10 cellular contexts compared by ENCODE assay signal in genomic region chrX:19152762-19153161, GRCh38.
"Had no signal": no experiment of that assay in that cellular context is flagged by ENCODE, and none has a peak within 500 bp of the region (broad histone marks: within the 10 kb centered on the region; RNA-seq: fewer than 3 reads in every experiment).

No MANE protein-coding gene starts in this region.

- H3K4me3 ChIP-seq: adrenal gland, gastrocnemius medialis, pancreas, testis had no signal

- DNase-seq: activated naive CD4-positive, alpha-beta T cell treated with anti-CD3 and anti-CD28 coated beads, Interleukin-2, amount 50 U/mL, for 16 hours; adrenal gland; brain microvascular endothelial cell; gastrocnemius medialis; islet precursor cell; pancreas; stimulated activated CD4-positive, alpha-beta T cell treated with anti-CD3 and anti-CD28 coated beads, Interleukin-15, amount 100 ng/mL, for 24 hours; stimulated activated CD4-positive, alpha-beta T cell treated with anti-CD3 and anti-CD28 coated beads, Interleukin-4, amount 100 ng/mL, for 24 hours; T-helper 2 cell; testis had no signal
